ENCODE assay signal across 12 cellular contexts in genomic region chr21:43767498-43767979, GRCh38. TPM values are rescaled to one million over a fixed set of nuclear protein-coding genes. Genes with fewer than 3 reads are reported as not detected.
DNase-seq lines count a peak whose midpoint lies in the region; TF ChIP-seq lines count a peak whose summit lies in the region.
"Had no signal": no experiment of that assay in that cellular context is flagged by ENCODE, and none has a peak within 500 bp of the region (broad histone marks: within the 10 kb centered on the region; RNA-seq: fewer than 3 reads in every experiment).

No MANE protein-coding gene starts in this region.

- in situ Hi-C loops in ACHN (cut with HindIII; ENCODE audit: low pct_ligation_motif_present, low pct_unique_long_range_greater_than_20kb, low sequenced_read_pairs) = no loop called here

- H3K27me3 ChIP-seq in A673 (replicated peaks; ENCODE audit: insufficient read depth, low read depth, low read length, poor library complexity) (no peaks in the 10 kb centered on the region), NT2/D1 (ENCODE audit: insufficient read depth, insufficient read length) (no peaks in the 10 kb centered on the region), neuron (ENCODE audit: insufficient read depth, low read length) (no peaks in the 10 kb centered on the region)

- no TSS peak for BruUV-seq in A673 (replicated peaks; lab: Mats Ljungman, UMichigan)

- H3K4me1 Mint-ChIP-seq in CD14-positive monocyte = peaks cover 23% of the 10 kb centered on the region

- H3K4me1 ChIP-seq in A673 (ENCODE audit: insufficient read depth, low read length, poor library complexity, severe bottlenecking) = peaks cover 17% of the 10 kb centered on the region
- peaks cover 39% of the 10 kb centered on the region for H3K4me1 ChIP-seq in NT2/D1 (ENCODE audit: insufficient read depth, insufficient read length)
- H3K4me1 ChIP-seq in neuron (ENCODE audit: insufficient read depth, low read length) = peaks cover 20% of the 10 kb centered on the region

- H3K4me3 Mint-ChIP-seq in CD14-positive monocyte = peak overlapping the region in 1 of 2 donors; percentile 63
- H3K4me3 Mint-ChIP-seq: activated naive CD4-positive, alpha-beta T cell treated with anti-CD3 and anti-CD28 coated beads, Interleukin-2, amount 50 U/mL, for 24 hours had no signal

- H3K27ac Mint-ChIP-seq in CD14-positive monocyte = peak overlapping the region in 3 of 7 donors; percentile 1 to 70 (median 69)
- H3K27ac Mint-ChIP-seq: activated naive CD4-positive, alpha-beta T cell treated with anti-CD3 and anti-CD28 coated beads, Interleukin-2, amount 50 U/mL, for 24 hours had no signal

- peak overlapping the region; percentile 70 for H3K9ac ChIP-seq in NT2/D1 (ENCODE audit: insufficient read length, low read depth)

- H3K9me3 ChIP-seq in A673 (ENCODE audit: low read depth, low read length, poor library complexity, severe bottlenecking) = no peaks in the 10 kb centered on the region
- no peaks in the 10 kb centered on the region for H3K9me3 ChIP-seq in NT2/D1 (ENCODE audit: insufficient read depth, low read length)
- H3K9me3 ChIP-seq in neuron (ENCODE audit: low read length) = peaks cover under 1% of the 10 kb centered on the region

- DNase-seq in A673 (ENCODE audit: low spot score) (no peak), NT2/D1 (ENCODE audit: low read depth, low spot score) (no peak), epithelial cell of prostate (ENCODE audit: low read depth, low spot score) (no peak), ACHN (no peak), HuH-7 (ENCODE audit: low spot score) (no peak), CD14-positive monocyte (ENCODE audit: low spot score) (no peak)
- no peak for DNase-seq in stimulated activated CD4-positive, alpha-beta T cell treated with anti-CD3 and anti-CD28 coated beads, Interleukin-12 subunit alpha, Interleukin-12 subunit beta, amount 100 ng/mL, for 4 hours
- DNase-seq: DND-41, NCI-H1105 treated with DMSO at 0.1 percent for 48 hours, NCI-H524 had no signal

- H3K36me3 ChIP-seq in A673 (ENCODE audit: insufficient read depth, low read length, poor library complexity, severe bottlenecking) = peaks cover 6% of the 10 kb centered on the region
- H3K36me3 ChIP-seq in NT2/D1 (ENCODE audit: insufficient read depth, insufficient read length, low read length) = peaks cover 13% of the 10 kb centered on the region
- no peaks in the 10 kb centered on the region for H3K36me3 ChIP-seq in neuron (ENCODE audit: insufficient read depth, low read length)

- intact Hi-C loops in A673 (cut with micrococcal nuclease; ENCODE audit: unreplicated experiment) (no loop called here), CD14-positive monocyte (cut with micrococcal nuclease) (no loop called here)

- H3K9me3 Mint-ChIP-seq in CD14-positive monocyte = peaks cover 5 to 17% (median 9%) of the 10 kb centered on the region in 7 donors
- H3K9me3 Mint-ChIP-seq: activated naive CD4-positive, alpha-beta T cell treated with anti-CD3 and anti-CD28 coated beads, Interleukin-2, amount 50 U/mL, for 24 hours had no signal

- CTCF ChIA-PET in A673 (lab: Charles Lee) = no interaction called here

- peak overlapping the region; percentile 53 for H3K27ac ChIP-seq in A673 (ENCODE audit: low read depth, low read length, poor library complexity, severe bottlenecking)
- peak overlapping the region; percentile 78 for H3K27ac ChIP-seq in epithelial cell of prostate

- H2AFZ ChIP-seq in neuron (ENCODE audit: low read depth, low read length) = peak overlapping the region; percentile 57

- POLR2A ChIA-PET in A673 (lab: Charles Lee; ENCODE audit: low non-redundant PET) = no interaction called here

- H3K4me3 ChIP-seq in A673 (ENCODE audit: low read depth, low read length, poor library complexity, severe bottlenecking) (no peak overlapping the region), NT2/D1 (ENCODE audit: insufficient read length, low read depth) (no peak overlapping the region), neuron (ENCODE audit: low read length) (no peak overlapping the region)

- peaks cover 2 to 5% (median 5%) of the 10 kb centered on the region in 3 donors for H3K27me3 Mint-ChIP-seq in CD14-positive monocyte (ENCODE audit: low read depth in 3 of 3)
- H3K27me3 Mint-ChIP-seq: activated naive CD4-positive, alpha-beta T cell treated with anti-CD3 and anti-CD28 coated beads, Interleukin-2, amount 50 U/mL, for 24 hours had no signal

- TF ChIP-seq CTCF in A673 (conservative IDR thresholded peaks at IDR 0.05; ENCODE audit: low read depth, low read length) = no peak
- no peak for TF ChIP-seq CTCF in CD14-positive monocyte (IDR thresholded peaks at IDR 0.05)

- H3K36me3 Mint-ChIP-seq in CD14-positive monocyte = peaks cover 15 to 19% of the 10 kb centered on the region in 2 donors

RNA-seq across cellular contexts. Expression of gene CSTB, which starts 8.6 kb away (rescaled TPM):
- total RNA-seq in A673 (2021) = 44.1 and 55.9 TPM in 2 replicates
- polyA plus RNA-seq in CD14-positive monocyte = 100 to 1,000 TPM; 115 to 120 TPM

RNA-seq across cellular contexts. Expression of gene RRP1, which starts 21.8 kb away (rescaled TPM):
- total RNA-seq in A673 (2021) = 72.5 and 86.4 TPM in 2 replicates
- polyA plus RNA-seq in CD14-positive monocyte = 1 to 10 TPM; 2.7 to 4.6 TPM

RNA-seq across cellular contexts. Expression of gene PDXK, which starts 48.6 kb away (rescaled TPM):
- 114 and 116 TPM in 2 replicates for total RNA-seq in A673 (2021)
- 100 to 1,000 TPM; 210 to 214 TPM for polyA plus RNA-seq in CD14-positive monocyte
